In genomic region chr4:76377481-76377901, GRCh38 we compare ENCODE assay signal across 21 cellular contexts. TPM values are rescaled to one million over a fixed set of nuclear protein-coding genes. Genes with fewer than 3 reads are reported as not detected.
A peak's percentile ranks its signal among the peaks of the same experiment; 100 is the strongest.
DNase-seq lines count a peak whose midpoint lies in the region; ATAC-seq, FAIRE-seq and TF ChIP-seq lines count a peak whose summit lies in the region.
"Had no signal": no experiment of that assay in that cellular context is flagged by ENCODE, and none has a peak within 500 bp of the region (broad histone marks: within the 10 kb centered on the region; RNA-seq: fewer than 3 reads in every experiment).

No MANE protein-coding gene starts in this region.

- WGBS in A549 (ENCODE audit: missing lambda C conversion rate) = 25% methylated on average over 4 of the region's 4 CpGs

- no peaks in the 10 kb centered on the region for H3K36me3 ChIP-seq in mucosa of descending colon (ENCODE audit: low read depth)
- H3K36me3 ChIP-seq: gastroesophageal sphincter, uterus had no signal

- H3K9me3 ChIP-seq in A549 (no peaks in the 10 kb centered on the region), mucosa of descending colon (no peaks in the 10 kb centered on the region)
- H3K9me3 ChIP-seq: gastroesophageal sphincter, uterus had no signal

- H3K4me3 Mint-ChIP-seq in activated CD8-positive, alpha-beta T cell treated with anti-CD3 and anti-CD28 coated beads for 36 hours = no peak overlapping the region
- H3K4me3 Mint-ChIP-seq in activated naive CD4-positive, alpha-beta T cell treated with anti-CD3 and anti-CD28 coated beads, Interleukin-2, amount 10 ng/mL, durations not matched to agents 7 days and 5 days = no peak overlapping the region
- H3K4me3 Mint-ChIP-seq: activated naive CD4-positive, alpha-beta T cell treated with anti-CD3 and anti-CD28 coated beads for 36 hours; dendritic cell treated with granulocyte-macrophage colony-stimulating factor and Interleukin-4, amounts not matched to agents 40 ng/mL and 50 ng/mL, for 4 days; HFFc6; natural killer cell had no signal

- no peaks in the 10 kb centered on the region for H3K9me3 Mint-ChIP-seq in activated CD8-positive, alpha-beta T cell treated with anti-CD3 and anti-CD28 coated beads for 36 hours
- no peaks in the 10 kb centered on the region for H3K9me3 Mint-ChIP-seq in activated naive CD4-positive, alpha-beta T cell treated with anti-CD3 and anti-CD28 coated beads, Interleukin-2, amount 10 ng/mL, durations not matched to agents 7 days and 5 days
- H3K9me3 Mint-ChIP-seq: dendritic cell treated with granulocyte-macrophage colony-stimulating factor and Interleukin-4, amounts not matched to agents 40 ng/mL and 50 ng/mL, for 4 days; natural killer cell had no signal

- TF ChIP-seq POLR2A in A549 (IDR thresholded peaks at IDR 0.05; ENCODE audit: low read length) = no peak

- H3K4me1 Mint-ChIP-seq in activated CD8-positive, alpha-beta T cell treated with anti-CD3 and anti-CD28 coated beads for 36 hours (ENCODE audit: low read depth) = no peaks in the 10 kb centered on the region
- no peaks in the 10 kb centered on the region for H3K4me1 Mint-ChIP-seq in activated naive CD4-positive, alpha-beta T cell treated with anti-CD3 and anti-CD28 coated beads, Interleukin-2, amount 10 ng/mL, durations not matched to agents 7 days and 5 days

- ATAC-seq in A549 (peak; percentile 66 to 77), mucosa of descending colon (peak; percentile 19)
- ATAC-seq in activated CD8-positive, alpha-beta T cell treated with anti-CD3 and anti-CD28 coated beads for 36 hours = no peak
- ATAC-seq: gastroesophageal sphincter, PC-3 had no signal

- intact Hi-C loops in mucosa of descending colon (cut with DNase I, micrococcal nuclease) = loop anchor here in 1 of 2 donors (10.0 kb wide), 2 partner anchors 133 to 193 kb away; no protein-coding TSS in a partner anchor
- intact Hi-C loops in activated CD8-positive, alpha-beta T cell treated with anti-CD3 and anti-CD28 coated beads for 36 hours (cut with micrococcal nuclease) = loop anchor here (10.0 kb wide), 1 partner anchor 103 kb away; no protein-coding TSS in a partner anchor

- no peak for TF ChIP-seq RAD21 in A549 (conservative IDR thresholded peaks at IDR 0.05 in 1 of 2, IDR thresholded peaks at IDR 0.05 in 1 of 2)

- peaks cover 2% of the 10 kb centered on the region for H3K27me3 Mint-ChIP-seq in activated CD8-positive, alpha-beta T cell treated with anti-CD3 and anti-CD28 coated beads for 36 hours
- peaks cover 14% of the 10 kb centered on the region for H3K27me3 Mint-ChIP-seq in activated naive CD4-positive, alpha-beta T cell treated with anti-CD3 and anti-CD28 coated beads, Interleukin-2, amount 10 ng/mL, durations not matched to agents 7 days and 5 days
- H3K27me3 Mint-ChIP-seq: dendritic cell treated with granulocyte-macrophage colony-stimulating factor and Interleukin-4, amounts not matched to agents 40 ng/mL and 50 ng/mL, for 4 days had no signal

- H3K27ac Mint-ChIP-seq in activated CD8-positive, alpha-beta T cell treated with anti-CD3 and anti-CD28 coated beads for 36 hours = no peak overlapping the region
- no peak overlapping the region for H3K27ac Mint-ChIP-seq in activated naive CD4-positive, alpha-beta T cell treated with anti-CD3 and anti-CD28 coated beads, Interleukin-2, amount 10 ng/mL, durations not matched to agents 7 days and 5 days
- H3K27ac Mint-ChIP-seq: activated naive CD4-positive, alpha-beta T cell treated with anti-CD3 and anti-CD28 coated beads for 36 hours; dendritic cell treated with granulocyte-macrophage colony-stimulating factor and Interleukin-4, amounts not matched to agents 40 ng/mL and 50 ng/mL, for 4 days; HFFc6; natural killer cell had no signal

- DNase-seq in A549 (ENCODE audit: low read depth in 1 of 2, low spot score in 1 of 2) (peak in 1 of 2 experiments; percentile 19), HuH-7 (ENCODE audit: low spot score) (peak; percentile 23), amniotic epithelial cell (ENCODE audit: low read depth) (peak; percentile 79), mucosa of descending colon (no peak), NOMO-1 treated with DMSO at 0.1 percent for 48 hours (lab: John Stamatoyannopoulos, UW; ENCODE audit: unreplicated experiment) (no peak), DMS 273 treated with DMSO at 0.1 percent for 48 hours (lab: John Stamatoyannopoulos, UW) (no peak)
- DNase-seq in activated CD8-positive, alpha-beta T cell treated with anti-CD3 and anti-CD28 coated beads for 36 hours = no peak
- no peak for DNase-seq in activated naive CD4-positive, alpha-beta T cell treated with anti-CD3 and anti-CD28 coated beads, Interleukin-2, amount 10 ng/mL, durations not matched to agents 7 days and 5 days
- DNase-seq: activated T-cell treated with anti-CD3 and anti-CD28 coated beads for 4 hours, HFFc6, NCI-H524 treated with DMSO at 0.1 percent for 48 hours, uterus had no signal

- H3K36me3 Mint-ChIP-seq in activated CD8-positive, alpha-beta T cell treated with anti-CD3 and anti-CD28 coated beads for 36 hours (ENCODE audit: low read depth) = no peaks in the 10 kb centered on the region
- H3K36me3 Mint-ChIP-seq in activated naive CD4-positive, alpha-beta T cell treated with anti-CD3 and anti-CD28 coated beads, Interleukin-2, amount 10 ng/mL, durations not matched to agents 7 days and 5 days = no peaks in the 10 kb centered on the region
- H3K36me3 Mint-ChIP-seq: natural killer cell had no signal

- H3K4me2 ChIP-seq in A549 = peak overlapping the region; percentile 59

- POLR2A ChIA-PET in A549 (lab: Yijun Ruan, JAX) = interaction anchor here (0.7 kb wide), 1 partner anchor 71 kb away, joined by 3 read pairs; the partner anchor contains the start of gene STBD1
- POLR2A ChIA-PET in activated CD8-positive, alpha-beta T cell treated with anti-CD3 and anti-CD28 coated beads for 36 hours (lab: Charles Lee) = interaction anchor here (1.1 kb wide), 1 partner anchor 162 kb away, joined by 3 read pairs; no protein-coding TSS in a partner anchor

- FAIRE-seq in A549 (lab: Jason Lieb, UNC) = no peak

- H3K4me1 ChIP-seq in A549 (peaks cover 43% of the 10 kb centered on the region), mucosa of descending colon (ENCODE audit: low read depth) (no peaks in the 10 kb centered on the region)
- H3K4me1 ChIP-seq: uterus had no signal

- H3K4me3 ChIP-seq in A549 (no peak overlapping the region), mucosa of descending colon (no peak overlapping the region)
- H3K4me3 ChIP-seq: gastroesophageal sphincter, SK-N-MC, uterus had no signal

- no peak for TF ChIP-seq EP300 in A549 (IDR thresholded peaks at IDR 0.05)

- no peak for TF ChIP-seq CTCF in A549 (IDR thresholded peaks at IDR 0.05)
- TF ChIP-seq CTCF in mucosa of descending colon (IDR thresholded peaks at IDR 0.05) = no peak
- no peak for TF ChIP-seq CTCF in activated CD8-positive, alpha-beta T cell treated with anti-CD3 and anti-CD28 coated beads for 36 hours (IDR thresholded peaks at IDR 0.05)

- CTCF ChIA-PET in A549 (lab: Yijun Ruan, JAX) = interaction anchor here (0.9 to 4.3 kb wide), 18 partner anchors 10 to 198 kb away, joined by 3 to 37 read pairs (median 4); partner anchors contain the start of gene STBD1
- CTCF ChIA-PET in activated CD8-positive, alpha-beta T cell treated with anti-CD3 and anti-CD28 coated beads for 36 hours (lab: Charles Lee) = interaction anchor here (0.7 to 7.9 kb wide), 48 partner anchors 8 to 382 kb away, joined by 3 to 141 read pairs (median 5); partner anchors contain the start of genes NUP54 and STBD1
- CTCF ChIA-PET in activated naive CD4-positive, alpha-beta T cell treated with anti-CD3 and anti-CD28 coated beads, Interleukin-2, amount 10 ng/mL, durations not matched to agents 7 days and 5 days (lab: Charles Lee) = interaction anchor here (0.5 to 10.0 kb wide), 29 partner anchors 9 to 381 kb away, joined by 3 to 205 read pairs (median 4); partner anchors contain the start of genes FAM47E, NUP54 and STBD1

- peak overlapping the region; percentile 49; a peak in 2 of 6 replicates for H3K27ac ChIP-seq in A549
- H3K27ac ChIP-seq: epithelial cell of prostate, gastroesophageal sphincter, SK-N-MC, uterus had no signal

TF ChIP-seq in A549, 52 proteins besides CTCF, POLR2A, EP300 and RAD21 (continues in another document):
- TF ChIP-seq ELK1 (IDR thresholded peaks at IDR 0.05; ENCODE audit: low read depth, low read length) (no peak), EHF (CRISPR knock-in tag; IDR thresholded peaks at IDR 0.05) (no peak), HOXB13 (CRISPR knock-in tag; IDR thresholded peaks at IDR 0.05; ENCODE audit: low read depth) (no peak), BHLHE40 (IDR thresholded peaks at IDR 0.05; ENCODE audit: low read depth, low read length) (no peak)

RNA-seq across cellular contexts. Expression of gene CCDC158, which starts 43.5 kb away (rescaled TPM):
- polyA plus RNA-seq in A549 (2011; rRNA removed) (0.04 and 0.06 TPM in 2 replicates), A549 (2017; fragmentation: RNase III; extraction: RNeasy Plus Mini Kit Qiagen cat#74134 plus additional on column Dnase treatment) (not detected in 3 replicates)
- not detected in 2 replicates for polyA plus RNA-seq in A549 (2012; cell fraction: cytosol; rRNA removed)
- polyA plus RNA-seq in A549 (2012; cell fraction: nucleus; rRNA removed) = not detected in 2 replicates
- polyA minus RNA-seq in A549 (2011; rRNA and poly(A)+ RNA removed) = not detected in 2 replicates
- total RNA-seq in mucosa of descending colon = under 1 TPM in 1 of 3 donors, not detected in 2; 0.82 TPM
- total RNA-seq in activated CD8-positive, alpha-beta T cell treated with anti-CD3 and anti-CD28 coated beads for 36 hours = not detected
- total RNA-seq: activated naive CD4-positive, alpha-beta T cell treated with anti-CD3 and anti-CD28 coated beads for 36 hours; Daoy; IMR-90; natural killer cell; PC-3 had no signal
- polyA plus RNA-seq: IMR-90 had no signal

RNA-seq across cellular contexts. Expression of gene SHROOM3, which starts 57.5 kb away (rescaled TPM):
- polyA plus RNA-seq in A549 (2011; rRNA removed) (5.1 and 6.7 TPM in 2 replicates), A549 (2017; fragmentation: RNase III; extraction: RNeasy Plus Mini Kit Qiagen cat#74134 plus additional on column Dnase treatment) (2.7 to 3.2 TPM (median 2.8 TPM) in 3 replicates)
- polyA plus RNA-seq in A549 (2012; cell fraction: cytosol; rRNA removed) = 2.6 and 3.6 TPM in 2 replicates
- polyA plus RNA-seq in A549 (2012; cell fraction: nucleus; rRNA removed) = 3.4 and 3.9 TPM in 2 replicates
- polyA minus RNA-seq in A549 (2011; rRNA and poly(A)+ RNA removed) = 24.0 and 35.0 TPM in 2 replicates
- total RNA-seq in mucosa of descending colon = 100 to 1,000 TPM; 105 to 263 (median 158) TPM
- not detected for total RNA-seq in activated CD8-positive, alpha-beta T cell treated with anti-CD3 and anti-CD28 coated beads for 36 hours

Comparison
In these comparisons a context has a peak if more than half of its experiments do, and no peak if none do; other contexts are left out.
1. DNase-seq: peak in HuH-7 (single experiment) and amniotic epithelial cell (single experiment); none in mucosa of descending colon (0 of 3), activated CD8-positive, alpha-beta T cell treated with anti-CD3 and anti-CD28 coated beads for 36 hours (single experiment), activated naive CD4-positive, alpha-beta T cell treated with anti-CD3 and anti-CD28 coated beads, Interleukin-2, amount 10 ng/mL, durations not matched to agents 7 days and 5 days (single experiment), NOMO-1 treated with DMSO at 0.1 percent for 48 hours (single experiment) and DMS 273 treated with DMSO at 0.1 percent for 48 hours (single experiment).
2. RNA of gene SHROOM3, which starts 57.5 kb away (total RNA-seq): 105 to 263 TPM in mucosa of descending colon; not detected in activated CD8-positive, alpha-beta T cell treated with anti-CD3 and anti-CD28 coated beads for 36 hours; every median in the first group is over 10 times any median in the second.